8 cellular contexts compared by ENCODE assay signal in genomic region chr3:196868297-196868661, GRCh38. TPM values are rescaled to one million over a fixed set of nuclear protein-coding genes. Genes with fewer than 3 reads are reported as not detected.
DNase-seq lines count a peak whose midpoint lies in the region; ATAC-seq and TF ChIP-seq lines count a peak whose summit lies in the region.

No MANE protein-coding gene starts in this region.

- peak overlapping the region; percentile 98 for H3K4me3 Mint-ChIP-seq in mesothelial cell of epicardium

- no peak for TF ChIP-seq POLR2A in tibial nerve (IDR thresholded peaks at IDR 0.05)

- no peaks in the 10 kb centered on the region for H3K27me3 Mint-ChIP-seq in mesothelial cell of epicardium (ENCODE audit: low read depth)

- H3K9ac ChIP-seq in endocrine pancreas (ENCODE audit: control insufficient read depth, insufficient read depth, low read length), result peak overlapping the region; percentile 100

- no peak for TF ChIP-seq CTCF in mesothelial cell of epicardium (IDR thresholded peaks at IDR 0.05; ENCODE audit: unreplicated experiment)
- TF ChIP-seq CTCF in tibial nerve (IDR thresholded peaks at IDR 0.05), result no peak

- H3K9me3 Mint-ChIP-seq in mesothelial cell of epicardium, result peaks cover 10% of the 10 kb centered on the region

- ATAC-seq in GM19452 (IDR thresholded peaks at IDR 0.05; ENCODE audit: unreplicated experiment) (peak; percentile 15), HG03469 (IDR thresholded peaks at IDR 0.05; ENCODE audit: unreplicated experiment) (peak; percentile 16)

- H3K27ac ChIP-seq in tibial nerve, result peak overlapping the region; percentile 67 to 97 (median 92)

- H3K4me1 ChIP-seq in endocrine pancreas (ENCODE audit: control insufficient read depth, insufficient read depth, low read length), result peaks cover 6% of the 10 kb centered on the region
- peaks cover 0 to 45% (median 15%) of the 10 kb centered on the region in 4 donors for H3K4me1 ChIP-seq in tibial nerve

- no peak for TF ChIP-seq EP300 in tibial nerve (IDR thresholded peaks at IDR 0.05)

- DNase-seq in Daoy (ENCODE audit: low read depth) (peak; percentile 25), T-helper 9 cell (peak; percentile 5), mesothelial cell of epicardium (ENCODE audit: low spot score in 2 of 2, unreplicated experiment in 2 of 2) (peak in 1 of 2 experiments; percentile 62), tibial nerve (ENCODE audit: low spot score in 2 of 2) (no peak), epidermal melanocyte (ENCODE audit: insufficient read length, low spot score) (no peak)

- H3K4me1 Mint-ChIP-seq in mesothelial cell of epicardium, result peaks cover 18% of the 10 kb centered on the region

- H3K27me3 ChIP-seq in endocrine pancreas (ENCODE audit: control insufficient read depth, insufficient read depth, low read length), result no peaks in the 10 kb centered on the region
- no peaks in the 10 kb centered on the region for H3K27me3 ChIP-seq in tibial nerve

- H3K36me3 Mint-ChIP-seq in mesothelial cell of epicardium, result peaks cover 4% of the 10 kb centered on the region

- H3K36me3 ChIP-seq in endocrine pancreas (ENCODE audit: control insufficient read depth, insufficient read depth, low read length), result no peaks in the 10 kb centered on the region
- no peaks in the 10 kb centered on the region for H3K36me3 ChIP-seq in tibial nerve

- H3K27ac Mint-ChIP-seq in mesothelial cell of epicardium, result peak overlapping the region; percentile 99

- H3K9me3 ChIP-seq in endocrine pancreas (ENCODE audit: control insufficient read depth, low read length) (no peaks in the 10 kb centered on the region), tibial nerve (no peaks in the 10 kb centered on the region)

- H3K4me3 ChIP-seq in endocrine pancreas (ENCODE audit: control insufficient read depth, insufficient read depth, low read length), result peak overlapping the region; percentile 94
- peak overlapping the region; percentile 89 to 100 (median 96) for H3K4me3 ChIP-seq in tibial nerve

- 0 to 1% methylated on average over 18 to 25 of the region's 29 CpGs for WGBS in tibial nerve, 2 donors

RNA-seq across cellular contexts. Expression of gene SENP5, which starts 0.6 kb away (rescaled TPM):
- 44.9 and 69.4 TPM in 2 replicates for total RNA-seq in Daoy (2014; rRNA removed; shearing (Covaris generic))
- total RNA-seq in mesothelial cell of epicardium (44.4 to 47.3 TPM (median 46.5 TPM) in 3 replicates), tibial nerve (10 to 100 TPM; 41.1 to 60.6 (median 44.1) TPM)

Comparison
In these comparisons a context has a peak if more than half of its experiments do, and no peak if none do; other contexts are left out.
1. DNase-seq: peak in Daoy (single experiment) and T-helper 9 cell (single experiment); none in tibial nerve (0 of 2) and epidermal melanocyte (single experiment).